1 cellular context compared by ENCODE assay signal in genomic region chr14:100439781-100440180, GRCh38.
TF ChIP-seq lines count a peak whose summit lies in the region.

No MANE protein-coding gene starts in this region.

TF ChIP-seq in HCT116, 20 proteins besides CTCF, POLR2A, EP300 and RAD21 (continued from another document):
- TF ChIP-seq REST (IDR thresholded peaks at IDR 0.05; ENCODE audit: low read depth) (no peak), FOSL1 (IDR thresholded peaks at IDR 0.05; ENCODE audit: low read depth) (no peak)
